19 cellular contexts compared by ENCODE assay signal in the genomic region with DNA sequence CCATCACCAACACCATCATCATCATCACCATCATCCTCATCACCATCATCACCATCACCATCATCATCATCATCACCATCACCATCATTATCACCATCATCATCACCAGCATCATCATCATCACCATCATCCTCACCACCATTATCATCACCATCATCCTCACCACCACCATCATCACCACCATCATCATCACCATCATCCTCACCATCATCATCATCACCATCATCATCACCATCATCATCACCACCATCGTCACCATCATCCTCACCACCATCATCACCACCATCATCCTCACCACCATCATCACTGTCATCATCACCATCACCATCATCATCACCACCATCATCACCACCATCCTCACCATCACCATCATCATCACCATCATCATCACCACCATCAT.
DNase-seq lines count a peak whose midpoint lies in the region; ATAC-seq, FAIRE-seq and TF ChIP-seq lines count a peak whose summit lies in the region.
"Had no signal": no experiment of that assay in that cellular context is flagged by ENCODE, and none has a peak within 500 bp of the region (broad histone marks: within the 10 kb centered on the region; RNA-seq: fewer than 3 reads in every experiment).

No MANE protein-coding gene starts in this region.

- no peak overlapping the region for H3K14ac ChIP-seq in H9 (ENCODE audit: insufficient read depth, low read length)
- H3K14ac ChIP-seq in H1 (ENCODE audit: insufficient read length) = no peak overlapping the region

- H3K4me3 Mint-ChIP-seq in H9 (no peak overlapping the region), astrocyte (ENCODE audit: unreplicated experiment) (no peak overlapping the region)
- H3K4me3 Mint-ChIP-seq: CD14-positive monocyte; CD4-positive, alpha-beta memory T cell; HFFc6 had no signal

- no peak overlapping the region for H3K23ac ChIP-seq in H9 (ENCODE audit: insufficient read length, low read depth, low read length)
- H3K23ac ChIP-seq in H1 (ENCODE audit: insufficient read length) = no peak overlapping the region

- H4K20me1 ChIP-seq in H9 (ENCODE audit: control insufficient read depth, insufficient read depth, insufficient read length) = no peaks in the 10 kb centered on the region
- no peaks in the 10 kb centered on the region for H4K20me1 ChIP-seq in astrocyte (ENCODE audit: insufficient read depth, low read length)
- H4K20me1 ChIP-seq in H1 (replicated peaks in 1 of 2; ENCODE audit: control insufficient read depth in 1 of 2, insufficient read depth in 2 of 2, low read length in 2 of 2) = peaks cover 0 to 2% of the 10 kb centered on the region in 2 experiments
- H4K20me1 ChIP-seq: BLaER1 had no signal

- no peak for TF ChIP-seq EP300 in H1 (IDR thresholded peaks at IDR 0.05; ENCODE audit: borderline replicate concordance in 1 of 2, low read depth in 2 of 2, low read length in 2 of 2)

- no peak overlapping the region for H2AFZ ChIP-seq in H9 (ENCODE audit: low read length)
- H2AFZ ChIP-seq in astrocyte (ENCODE audit: low read depth, low read length) = no peak overlapping the region
- no peak overlapping the region for H2AFZ ChIP-seq in H1 (ENCODE audit: low read length)

- H2BK20ac ChIP-seq in H9 (ENCODE audit: low read depth, low read length, poor library complexity, severe bottlenecking) (no peak overlapping the region), H1 (ENCODE audit: low read length) (no peak overlapping the region)

- H3K79me2 ChIP-seq in H9 (ENCODE audit: insufficient read depth, low read length) (no peaks in the 10 kb centered on the region), astrocyte (ENCODE audit: insufficient read depth, low read length) (no peaks in the 10 kb centered on the region), H1 (ENCODE audit: control insufficient read depth in 1 of 2, insufficient read depth in 2 of 2, low read length in 2 of 2) (no peaks in the 10 kb centered on the region)

- H3K4me1 Mint-ChIP-seq in H9 = 0 out of 4 replicates have a peak, but pooled peaks cover 0 to under 1% of the 10 kb centered on the region in 2 experiments
- H3K4me1 Mint-ChIP-seq in astrocyte (ENCODE audit: low read depth, unreplicated experiment) = peaks cover 11% of the 10 kb centered on the region
- H3K4me1 Mint-ChIP-seq: CD14-positive monocyte; CD4-positive, alpha-beta memory T cell had no signal

- H3K27me3 Mint-ChIP-seq in H9 (ENCODE audit: low read depth) = peaks cover 4% of the 10 kb centered on the region; the same call in 1 of the 2 replicates
- peaks cover 8% of the 10 kb centered on the region for H3K27me3 Mint-ChIP-seq in astrocyte (ENCODE audit: low read depth, unreplicated experiment)

- H2BK12ac ChIP-seq in H9 (ENCODE audit: insufficient read length, low read depth, low read length) (no peak overlapping the region), H1 (ENCODE audit: low read depth, low read length) (no peak overlapping the region)

- H3K36me3 Mint-ChIP-seq in H9 (ENCODE audit: insufficient read depth in 1 of 3, low read depth in 3 of 3) (no peaks in the 10 kb centered on the region), astrocyte (ENCODE audit: low read depth, unreplicated experiment) (no peaks in the 10 kb centered on the region)
- H3K36me3 Mint-ChIP-seq: CD14-positive monocyte; CD4-positive, alpha-beta memory T cell had no signal

- no peak for TF ChIP-seq CTCF in D721Med (IDR thresholded peaks at IDR 0.05; ENCODE audit: insufficient read depth, missing control alignments)
- TF ChIP-seq CTCF in H9 (conservative IDR thresholded peaks at IDR 0.05) = no peak
- no peak for TF ChIP-seq CTCF in astrocyte (IDR thresholded peaks at IDR 0.05; ENCODE audit: insufficient read depth, low read depth, low read length)
- no peak for TF ChIP-seq CTCF in H1 (IDR thresholded peaks at IDR 0.05; ENCODE audit: control extremely low read depth in 1 of 3, insufficient read depth in 1 of 3, low read depth in 1 of 3, low read length in 3 of 3)

- H2AK5ac ChIP-seq in H9 (ENCODE audit: insufficient read length, low read length) = no peak overlapping the region
- H2AK5ac ChIP-seq in H1 (ENCODE audit: low read depth, low read length) = 0 out of 2 replicates have a peak overlapping the region, but pooled peaks have one; percentile 61

- H3K27ac ChIP-seq in H9 (ENCODE audit: insufficient read length, low read depth, low read length) (no peak overlapping the region), astrocyte (ENCODE audit: low read depth, low read length) (no peak overlapping the region), H1 (ENCODE audit: low read depth, low read length) (no peak overlapping the region)
- H3K27ac ChIP-seq: BLaER1 had no signal

- TF ChIP-seq POLR2A in H1 (IDR thresholded peaks at IDR 0.05; ENCODE audit: control extremely low read depth in 1 of 2, low read depth in 2 of 2, low read length in 2 of 2) = no peak

- H4K8ac ChIP-seq in H9 (replicated peaks; ENCODE audit: insufficient read length, low read depth, low read length) (peak overlapping the region; percentile 92), H1 (ENCODE audit: extremely low read depth, insufficient read depth, low read length) (no peak overlapping the region)

- intact Hi-C loops in left colon (cut with DNase I, micrococcal nuclease) = no loop called here

- H3K4me3 ChIP-seq in astrocyte (ENCODE audit: insufficient read depth, low read depth, low read length) (no peak overlapping the region), H1 (ENCODE audit: extremely low read depth in 1 of 4, insufficient read depth in 2 of 4, low read depth in 3 of 4, low read length in 4 of 4) (no peak overlapping the region)
- H3K4me3 ChIP-seq: BLaER1 had no signal

- DNase-seq in D721Med (ENCODE audit: insufficient read length, low spot score) (no peak), H9 (no peak), astrocyte (ENCODE audit: low read depth) (no peak), H1 (ENCODE audit: low read depth in 1 of 2, low spot score in 2 of 2) (no peak), left colon (no peak), mesenteric fat pad (ENCODE audit: low spot score) (no peak)
- DNase-seq: 8988T; CD4-positive, alpha-beta memory T cell; DMS79 treated with DMSO at 0.1 percent for 48 hours; GF-D8; HCEC 1CT; HFFc6; Karpas-422; KBM-7 had no signal

- POLR2A ChIA-PET in H1 (lab: Charles Lee; ENCODE audit: partially characterized antibody) = no interaction called here

- H2BK15ac ChIP-seq in H9 (ENCODE audit: low read depth, low read length) = no peak overlapping the region
- no peak overlapping the region for H2BK15ac ChIP-seq in H1 (ENCODE audit: low read length)

- ATAC-seq in left colon (no peak), HG02870 (IDR thresholded peaks at IDR 0.05; ENCODE audit: unreplicated experiment) (no peak), GM21360 (IDR thresholded peaks at IDR 0.05; ENCODE audit: unreplicated experiment) (no peak)

- H3K4me1 ChIP-seq in H9 (ENCODE audit: insufficient read depth, low read length) = no peaks in the 10 kb centered on the region
- H3K4me1 ChIP-seq in astrocyte (ENCODE audit: insufficient read depth, low read length) = no peaks in the 10 kb centered on the region
- no peaks in the 10 kb centered on the region for H3K4me1 ChIP-seq in H1 (replicated peaks in 1 of 4; ENCODE audit: control insufficient read depth in 3 of 4, insufficient read depth in 4 of 4, low read length in 3 of 4)
- H3K4me1 ChIP-seq: BLaER1 had no signal

- no peaks in the 10 kb centered on the region for H3K36me3 ChIP-seq in astrocyte (ENCODE audit: insufficient read depth, low read length)
- no peaks in the 10 kb centered on the region for H3K36me3 ChIP-seq in H1 (ENCODE audit: control insufficient read depth in 2 of 4, insufficient read depth in 4 of 4, low read length in 3 of 4)
- H3K36me3 ChIP-seq: BLaER1 had no signal

- H3K79me1 ChIP-seq in H9 (ENCODE audit: insufficient read depth, low read depth, low read length, poor library complexity, severe bottlenecking) (no peaks in the 10 kb centered on the region), H1 (ENCODE audit: low read depth, low read length) (no peaks in the 10 kb centered on the region)

- peak overlapping the region; percentile 91 for H4K5ac ChIP-seq in H9 (ENCODE audit: insufficient read length, low read depth, low read length)
- H4K5ac ChIP-seq in H1 (ENCODE audit: insufficient read length, low read depth, low read length) = no peak overlapping the region

- H2BK120ac ChIP-seq in H9 (ENCODE audit: low read depth, low read length, poor library complexity, severe bottlenecking) (no peak overlapping the region), H1 (replicated peaks; ENCODE audit: low read depth, low read length) (no peak overlapping the region)

- H2BK5ac ChIP-seq in H9 (ENCODE audit: insufficient read length, low read length) (no peak overlapping the region), H1 (ENCODE audit: low read depth, low read length) (0 out of 2 replicates have a peak overlapping the region, but pooled peaks have one; percentile 16)

- H3K56ac ChIP-seq in H9 (ENCODE audit: insufficient read length, low read depth, low read length) (no peak overlapping the region), H1 (replicated peaks; ENCODE audit: insufficient read length, low read depth, low read length) (peak overlapping the region; percentile 98)

- H3K18ac ChIP-seq in H9 (ENCODE audit: insufficient read length, low read depth, low read length) = peak overlapping the region; percentile 57
- H3K18ac ChIP-seq in H1 (ENCODE audit: extremely low read depth, low read length) = no peak overlapping the region

- H4K91ac ChIP-seq in H9 (ENCODE audit: insufficient read length, low read depth, low read length) = no peak overlapping the region
- H4K91ac ChIP-seq in H1 (replicated peaks; ENCODE audit: insufficient read length, low read length) = no peak overlapping the region

- H3T11ph ChIP-seq in H9 (ENCODE audit: low read length) = no peak overlapping the region

- H3K4me2 ChIP-seq in H9 (ENCODE audit: insufficient read depth, insufficient read length, low read length) (no peak overlapping the region), astrocyte (ENCODE audit: low read length) (no peak overlapping the region), H1 (ENCODE audit: insufficient read depth in 1 of 2, low read depth in 2 of 2, low read length in 2 of 2) (no peak overlapping the region)
- H3K4me2 ChIP-seq: BLaER1 had no signal

- H3K4ac ChIP-seq in H9 (ENCODE audit: low read depth, low read length) (no peak overlapping the region), H1 (replicated peaks; ENCODE audit: insufficient read length, low read depth, low read length) (no peak overlapping the region)

- 100% methylated on average over 1 of the region's 1 CpG for WGBS in H9 (ENCODE audit: extremely low coverage, insufficient read length, low lambda C conversion rate)
- 81% methylated on average over 1 of the region's 1 CpG; no CpG with 5 or more reads in 1 of the 2 experiments for WGBS in H1 (ENCODE audit: extremely low coverage in 1 of 2, insufficient coverage in 1 of 2, insufficient read length in 1 of 2, insufficient replicate concordance in 2 of 2, low coverage in 1 of 2, low lambda C conversion rate in 2 of 2, missing lambda C conversion rate in 1 of 2), 2 experiments

- no peak overlapping the region for H3K9ac ChIP-seq in H9 (ENCODE audit: extremely low read depth, insufficient read length, low read length)
- no peak overlapping the region for H3K9ac ChIP-seq in astrocyte (ENCODE audit: low read length)
- peak overlapping the region in 1 of 4 experiments; percentile 11; a peak in 1 of 7 replicates for H3K9ac ChIP-seq in H1 (replicated peaks in 1 of 4; ENCODE audit: extremely low read depth in 1 of 4, low read depth in 3 of 4, low read length in 3 of 4)
- H3K9ac ChIP-seq: BLaER1 had no signal

- H3K23me2 ChIP-seq in H9 (ENCODE audit: insufficient read length, low read depth, low read length, poor library complexity, severe bottlenecking) (no peaks in the 10 kb centered on the region), H1 (ENCODE audit: low read depth, low read length) (peaks cover 7% of the 10 kb centered on the region; the same call in 1 of the 2 replicates)

- H3K27me3 ChIP-seq in H9 (ENCODE audit: insufficient read depth, low read length) (no peaks in the 10 kb centered on the region), astrocyte (ENCODE audit: insufficient read depth, low read length) (no peaks in the 10 kb centered on the region), H1 (replicated peaks in 1 of 4; ENCODE audit: control insufficient read depth in 3 of 4, extremely low read depth in 1 of 4, insufficient read depth in 3 of 4, low read length in 3 of 4) (peaks cover 0 to 2% (median 0%) of the 10 kb centered on the region in 4 experiments; a peak in 1 of 7 replicates)
- H3K27me3 ChIP-seq: BLaER1 had no signal

- CTCF ChIA-PET in H1 (lab: Charles Lee; ENCODE audit: partially characterized antibody) = no interaction called here

- H3K27ac Mint-ChIP-seq in H9 (no peak overlapping the region), astrocyte (ENCODE audit: unreplicated experiment) (no peak overlapping the region)
- H3K27ac Mint-ChIP-seq: CD14-positive monocyte; CD4-positive, alpha-beta memory T cell; HFFc6 had no signal

- TF ChIP-seq RAD21 in H1 (IDR thresholded peaks at IDR 0.05 in 1 of 2, conservative IDR thresholded peaks at IDR 0.05 in 1 of 2; ENCODE audit: low read depth in 2 of 2, low read length in 2 of 2) = no peak

- H3K9me3 ChIP-seq in H9 (ENCODE audit: control insufficient read depth, low read depth, low read length) (peaks cover 5% of the 10 kb centered on the region), astrocyte (ENCODE audit: insufficient read depth, low read depth, low read length) (peaks cover 5% of the 10 kb centered on the region), H1 (ENCODE audit: insufficient read depth in 2 of 2, low read depth in 1 of 2, low read length in 1 of 2) (no peaks in the 10 kb centered on the region)
- H3K9me3 ChIP-seq: BLaER1 had no signal

- peaks cover 0 to 3% of the 10 kb centered on the region in 2 experiments; a peak in 3 of 5 replicates for H3K9me3 Mint-ChIP-seq in H9
- no peaks in the 10 kb centered on the region for H3K9me3 Mint-ChIP-seq in astrocyte (ENCODE audit: unreplicated experiment)

- FAIRE-seq in D721Med (lab: Jason Lieb, UNC) (peak; percentile 69), astrocyte (lab: Jason Lieb, UNC) (peak; percentile 68), H1 (lab: Jason Lieb, UNC) (no peak)
- FAIRE-seq: GM18507 had no signal
